ENCODE assay signal across 26 cellular contexts in the genomic region with DNA sequence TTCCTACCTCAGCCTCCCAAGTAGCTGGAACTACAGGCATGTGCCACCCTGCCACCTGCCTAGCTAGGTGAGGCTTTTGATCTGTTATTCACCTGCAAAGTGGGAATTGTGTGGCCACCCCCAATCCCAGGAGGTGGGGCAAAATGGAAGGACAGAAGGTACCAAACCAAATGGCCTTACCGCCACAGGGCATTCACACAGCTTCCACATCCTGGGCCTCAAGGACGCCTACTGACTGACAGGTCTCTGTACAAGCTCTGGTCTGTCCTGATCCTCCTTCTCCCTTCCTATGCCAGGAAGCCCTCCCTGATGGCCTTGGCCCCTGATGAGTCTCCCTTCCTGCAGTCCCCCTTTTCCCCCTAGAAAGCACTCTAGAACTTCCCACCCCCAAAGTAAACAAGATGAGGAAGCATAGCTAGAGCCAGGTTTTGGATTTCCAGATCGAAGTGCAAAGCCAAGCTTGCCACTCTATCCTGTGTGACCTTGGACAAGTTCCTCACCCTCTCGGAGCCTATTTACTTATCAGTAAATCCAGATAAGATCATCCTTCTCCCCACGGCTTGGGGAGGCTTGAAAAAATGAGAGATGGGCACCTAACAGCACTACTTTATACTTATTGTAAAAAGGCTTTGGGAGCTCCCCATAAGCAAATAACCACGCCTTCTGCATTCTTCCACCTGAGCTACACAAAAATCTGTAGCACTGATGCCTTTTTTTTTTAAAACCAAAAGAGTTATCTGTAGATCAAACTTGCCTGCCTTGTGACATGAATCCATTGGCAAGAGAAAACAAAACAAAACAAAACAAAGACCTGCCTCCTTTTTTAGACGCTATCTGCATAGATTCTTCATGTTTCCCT. TPM values are rescaled to one million over a fixed set of nuclear protein-coding genes. Genes with fewer than 3 reads are reported as not detected.
DNase-seq lines count a peak whose midpoint lies in the region; ATAC-seq, FAIRE-seq and TF ChIP-seq lines count a peak whose summit lies in the region.
"Had no signal": no experiment of that assay in that cellular context is flagged by ENCODE, and none has a peak within 500 bp of the region (broad histone marks: within the 10 kb centered on the region; RNA-seq: fewer than 3 reads in every experiment).

No MANE protein-coding gene starts in this region.

- no peaks in the 10 kb centered on the region for H3K9me3 Mint-ChIP-seq in CD4-positive, alpha-beta T cell
- H3K9me3 Mint-ChIP-seq in activated CD4-positive, alpha-beta T cell treated with anti-CD3 and anti-CD28 coated beads, Interleukin-2, amount 10 ng/mL, durations not matched to agents 24 days and 14 days: no peaks in the 10 kb centered on the region
- H3K9me3 Mint-ChIP-seq in CD8-positive, alpha-beta memory T cell: no peaks in the 10 kb centered on the region
- H3K9me3 Mint-ChIP-seq: endodermal cell had no signal

- no peak overlapping the region for H3K27ac ChIP-seq in CD4-positive, alpha-beta T cell (ENCODE audit: low read depth, low read length)
- no peak overlapping the region for H3K27ac ChIP-seq in PC-9
- H3K27ac ChIP-seq in endothelial cell of umbilical vein (ENCODE audit: insufficient read depth, low read depth, low read length): no peak overlapping the region
- H3K27ac ChIP-seq in osteoblast (ENCODE audit: low read depth, low read length): no peak overlapping the region
- no peak overlapping the region for H3K27ac ChIP-seq in CD8-positive, alpha-beta memory T cell (ENCODE audit: low read depth, low read length)
- H3K27ac ChIP-seq: C4-2B, neutrophil, uterus had no signal

- no peak overlapping the region for H3K4me3 ChIP-seq in PC-9
- H3K4me3 ChIP-seq in endothelial cell of umbilical vein (replicated peaks in 1 of 3; ENCODE audit: insufficient read depth in 1 of 3, low read depth in 1 of 3, low read length in 3 of 3): no peak overlapping the region
- no peak overlapping the region for H3K4me3 ChIP-seq in osteoblast (ENCODE audit: insufficient read depth, low read length)
- no peak overlapping the region for H3K4me3 ChIP-seq in CD8-positive, alpha-beta memory T cell (ENCODE audit: low read length)
- H3K4me3 ChIP-seq: GM12878, GM23338, uterus had no signal

- peaks cover 76% of the 10 kb centered on the region for H3K4me1 Mint-ChIP-seq in CD4-positive, alpha-beta T cell (ENCODE audit: low read depth)
- H3K4me1 Mint-ChIP-seq in activated CD4-positive, alpha-beta T cell treated with anti-CD3 and anti-CD28 coated beads, Interleukin-2, amount 10 ng/mL, durations not matched to agents 24 days and 14 days: peaks cover 35% of the 10 kb centered on the region
- peaks cover 18 to 40% (median 33%) of the 10 kb centered on the region in 3 donors for H3K4me1 Mint-ChIP-seq in CD8-positive, alpha-beta memory T cell

- H3K36me3 ChIP-seq in PC-9 (ENCODE audit: low read depth): no peaks in the 10 kb centered on the region
- no peaks in the 10 kb centered on the region for H3K36me3 ChIP-seq in endothelial cell of umbilical vein (ENCODE audit: control insufficient read depth in 2 of 2, extremely low read depth in 1 of 2, insufficient read depth in 2 of 2, low read length in 2 of 2)
- no peaks in the 10 kb centered on the region for H3K36me3 ChIP-seq in osteoblast (ENCODE audit: insufficient read depth, low read length)
- no peaks in the 10 kb centered on the region for H3K36me3 ChIP-seq in CD8-positive, alpha-beta memory T cell (ENCODE audit: insufficient read depth, low read length)
- H3K36me3 ChIP-seq: neutrophil, uterus had no signal

- H3K4me2 ChIP-seq in PC-9 (peak overlapping the region; percentile 57), endothelial cell of umbilical vein (ENCODE audit: insufficient read depth, low read length) (peak overlapping the region; percentile 4), osteoblast (ENCODE audit: insufficient read depth, low read length) (no peak overlapping the region)
- H3K4me2 ChIP-seq: GM23338 had no signal

- no peaks in the 10 kb centered on the region for H3K9me3 ChIP-seq in CD4-positive, alpha-beta T cell (ENCODE audit: control insufficient read depth, low read length)
- H3K9me3 ChIP-seq in PC-9 (ENCODE audit: insufficient read depth, low read depth) (no peaks in the 10 kb centered on the region), endothelial cell of umbilical vein (replicated peaks; ENCODE audit: control insufficient read depth, insufficient read depth, low read length) (no peaks in the 10 kb centered on the region), osteoblast (ENCODE audit: low read depth, low read length) (no peaks in the 10 kb centered on the region)
- H3K9me3 ChIP-seq in CD8-positive, alpha-beta memory T cell (ENCODE audit: low read length): no peaks in the 10 kb centered on the region
- H3K9me3 ChIP-seq: neutrophil, uterus had no signal

- H3K36me3 Mint-ChIP-seq in CD4-positive, alpha-beta T cell (ENCODE audit: low read depth): no peaks in the 10 kb centered on the region
- H3K36me3 Mint-ChIP-seq in activated CD4-positive, alpha-beta T cell treated with anti-CD3 and anti-CD28 coated beads, Interleukin-2, amount 10 ng/mL, durations not matched to agents 24 days and 14 days (ENCODE audit: low read depth): no peaks in the 10 kb centered on the region
- H3K36me3 Mint-ChIP-seq in CD8-positive, alpha-beta memory T cell: no peaks in the 10 kb centered on the region

- H2AFZ ChIP-seq in PC-9 (no peak overlapping the region), endothelial cell of umbilical vein (ENCODE audit: low read depth, low read length) (no peak overlapping the region), osteoblast (ENCODE audit: low read length) (no peak overlapping the region)
- H2AFZ ChIP-seq: GM23338 had no signal

- no peak overlapping the region for H3K9ac ChIP-seq in endothelial cell of umbilical vein (replicated peaks; ENCODE audit: extremely low read depth, insufficient read depth, low read length)

- dilution Hi-C loops in endothelial cell of umbilical vein (cut with MboI; ENCODE audit: extremely low pct_ligation_motif_present, low sequenced_read_pairs): no loop called here

- peak overlapping the region; percentile 29 for H3K27ac Mint-ChIP-seq in CD4-positive, alpha-beta T cell
- no peak overlapping the region for H3K27ac Mint-ChIP-seq in activated CD4-positive, alpha-beta T cell treated with anti-CD3 and anti-CD28 coated beads, Interleukin-2, amount 10 ng/mL, durations not matched to agents 24 days and 14 days
- H3K27ac Mint-ChIP-seq in CD8-positive, alpha-beta memory T cell: peak overlapping the region in 1 of 8 donors; percentile 3
- H3K27ac Mint-ChIP-seq: endodermal cell, GM23338 had no signal

- no peak for ATAC-seq in CD4-positive, alpha-beta T cell (ENCODE audit: poor library complexity)
- no peak for ATAC-seq in stimulated activated naive CD8-positive, alpha-beta T cell treated with anti-CD3 and anti-CD28 coated beads, Interleukin-15, Interleukin-2, amounts not matched to agents 100 U/mL and 50 U/mL, for 24 hours
- ATAC-seq: GM12878, GM23338 had no signal

- no peaks in the 10 kb centered on the region for H3K27me3 Mint-ChIP-seq in CD4-positive, alpha-beta T cell
- H3K27me3 Mint-ChIP-seq in activated CD4-positive, alpha-beta T cell treated with anti-CD3 and anti-CD28 coated beads, Interleukin-2, amount 10 ng/mL, durations not matched to agents 24 days and 14 days: peaks cover 33% of the 10 kb centered on the region
- peaks cover 7 to 19% of the 10 kb centered on the region in 2 donors for H3K27me3 Mint-ChIP-seq in CD8-positive, alpha-beta memory T cell

- H3K9me1 ChIP-seq in endothelial cell of umbilical vein (replicated peaks; ENCODE audit: control insufficient read depth, extremely low read depth, insufficient read depth, low read length): no peaks in the 10 kb centered on the region

- H3K27me3 ChIP-seq in CD4-positive, alpha-beta T cell (ENCODE audit: control insufficient read depth, insufficient read depth, low read length): peaks cover 4% of the 10 kb centered on the region
- H3K27me3 ChIP-seq in PC-9 (ENCODE audit: insufficient read depth, low read depth) (no peaks in the 10 kb centered on the region), endothelial cell of umbilical vein (ENCODE audit: control insufficient read depth in 2 of 2, insufficient read depth in 2 of 2, low read length in 2 of 2) (no peaks in the 10 kb centered on the region), osteoblast (ENCODE audit: insufficient read depth, low read length) (peaks cover 38% of the 10 kb centered on the region)
- peaks cover 7% of the 10 kb centered on the region for H3K27me3 ChIP-seq in CD8-positive, alpha-beta memory T cell (ENCODE audit: insufficient read depth, low read length, poor library complexity, severe bottlenecking)
- H3K27me3 ChIP-seq: uterus had no signal

- TF ChIP-seq CTCF in CD4-positive, alpha-beta T cell (IDR thresholded peaks at IDR 0.05): no peak
- TF ChIP-seq CTCF in PC-9 (conservative IDR thresholded peaks at IDR 0.05) (no peak), endothelial cell of umbilical vein (IDR thresholded peaks at IDR 0.05; ENCODE audit: extremely low read depth in 1 of 2, insufficient read depth in 1 of 2, low read depth in 1 of 2, low read length in 2 of 2) (no peak), osteoblast (IDR thresholded peaks at IDR 0.05; ENCODE audit: extremely low read depth, low read depth, low read length) (no peak)

- FAIRE-seq in endothelial cell of umbilical vein (lab: Jason Lieb, UNC): peak; percentile 74
- FAIRE-seq: GM12878, GM19239 had no signal

- H3K4me3 Mint-ChIP-seq in CD4-positive, alpha-beta T cell: peak overlapping the region; percentile 55
- no peak overlapping the region for H3K4me3 Mint-ChIP-seq in activated CD4-positive, alpha-beta T cell treated with anti-CD3 and anti-CD28 coated beads, Interleukin-2, amount 10 ng/mL, durations not matched to agents 24 days and 14 days
- H3K4me3 Mint-ChIP-seq in CD8-positive, alpha-beta memory T cell: peak overlapping the region in 1 of 7 donors; percentile 10
- H3K4me3 Mint-ChIP-seq: endodermal cell, GM23338 had no signal

- TF ChIP-seq POLR2A in endothelial cell of umbilical vein (IDR thresholded peaks at IDR 0.05; ENCODE audit: low read depth, low read length): no peak

- POLR2A ChIA-PET in CD4-positive, alpha-beta T cell (lab: Charles Lee): interaction anchor here (0.6 to 3.6 kb wide), 8 partner anchors 13 to 255 kb away, joined by 3 to 25 read pairs (median 4); partner anchors contain the start of gene ARL2BP
- POLR2A ChIA-PET in PC-9 (lab: Charles Lee; ENCODE audit: unreplicated experiment) (interaction anchor here (0.6 to 0.7 kb wide), 3 partner anchors 13 to 20 kb away, joined by 3 to 8 read pairs (median 3); no protein-coding TSS in a partner anchor), endothelial cell of umbilical vein (lab: Charles Lee) (interaction anchor here (0.8 kb wide), 1 partner anchor 36 kb away, joined by 4 read pairs; no protein-coding TSS in a partner anchor)
- POLR2A ChIA-PET in CD8-positive, alpha-beta memory T cell (lab: Charles Lee): interaction anchor here (0.9 to 1.5 kb wide), 2 partner anchors 17 to 20 kb away, joined by 3 read pairs; no protein-coding TSS in a partner anchor

- no peaks in the 10 kb centered on the region for H4K20me1 ChIP-seq in PC-9 (ENCODE audit: insufficient read depth)
- H4K20me1 ChIP-seq in endothelial cell of umbilical vein (replicated peaks; ENCODE audit: control insufficient read depth, extremely low read depth, insufficient read depth, low read length): no peaks in the 10 kb centered on the region
- H4K20me1 ChIP-seq in osteoblast (ENCODE audit: insufficient read depth, low read length): no peaks in the 10 kb centered on the region

- H3K4me1 ChIP-seq in PC-9 (replicated peaks; ENCODE audit: insufficient read depth): peaks cover 53% of the 10 kb centered on the region
- peaks cover 23% of the 10 kb centered on the region for H3K4me1 ChIP-seq in endothelial cell of umbilical vein (ENCODE audit: control insufficient read depth, extremely low read depth, insufficient read depth, low read length)
- H3K4me1 ChIP-seq in osteoblast (ENCODE audit: insufficient read depth, low read length): peaks cover 2% of the 10 kb centered on the region
- H3K4me1 ChIP-seq in CD8-positive, alpha-beta memory T cell (ENCODE audit: insufficient read depth, low read length): peaks cover 40% of the 10 kb centered on the region

- CTCF ChIA-PET in CD4-positive, alpha-beta T cell (lab: Charles Lee): interaction anchor here (0.6 to 1.4 kb wide), 3 partner anchors 20 to 70 kb away, joined by 3 read pairs; no protein-coding TSS in a partner anchor
- CTCF ChIA-PET in PC-9 (lab: Charles Lee) (interaction anchor here (0.7 kb wide), 2 partner anchors 10 to 35 kb away, joined by 3 read pairs; partner anchors contain the start of gene ARL2BP), endothelial cell of umbilical vein (lab: Charles Lee) (interaction anchor here (0.8 to 1.1 kb wide), 3 partner anchors 8 to 21 kb away, joined by 3 to 4 read pairs (median 3); no protein-coding TSS in a partner anchor)
- CTCF ChIA-PET in CD8-positive, alpha-beta memory T cell (lab: Charles Lee): interaction anchor here (1.0 kb wide), 1 partner anchor 17 kb away, joined by 3 read pairs; no protein-coding TSS in a partner anchor

- intact Hi-C loops in CD4-positive, alpha-beta T cell (cut with DNase I, micrococcal nuclease): loop anchor here in 1 of 2 experiments (5.0 kb wide), 1 partner anchor 38 kb away; no protein-coding TSS in a partner anchor
- intact Hi-C loops in PC-9 (cut with micrococcal nuclease; ENCODE audit: unreplicated experiment): no loop called here
- intact Hi-C loops in endothelial cell of umbilical vein (cut with micrococcal nuclease): loop anchor here (5.0 kb wide), 1 partner anchor 93 kb away; the partner anchor contains the start of genes PSME3IP1 and RSPRY1
- intact Hi-C loops in activated CD4-positive, alpha-beta T cell treated with anti-CD3 and anti-CD28 coated beads, Interleukin-2, amount 10 ng/mL, durations not matched to agents 24 days and 14 days (cut with micrococcal nuclease): loop anchor here (10.0 kb wide), 1 partner anchor 95 kb away; the partner anchor contains the start of genes PSME3IP1 and RSPRY1

- no peaks in the 10 kb centered on the region for H3K9me2 ChIP-seq in PC-9 (ENCODE audit: insufficient read depth)

- no peak for DNase-seq in CD4-positive, alpha-beta T cell
- DNase-seq in PC-9 (peak; percentile 25 to 87), endothelial cell of umbilical vein (ENCODE audit: low read depth, low spot score) (no peak), osteoblast (ENCODE audit: insufficient read length, low spot score, missing footprints) (peak; percentile 35), activated gamma-delta T cell treated with Interleukin-2 at 50 U/mL for 16 hours (no peak)
- DNase-seq in activated CD4-positive, alpha-beta T cell treated with anti-CD3 and anti-CD28 coated beads, Interleukin-2, amount 10 ng/mL, durations not matched to agents 24 days and 14 days: no peak
- DNase-seq in CD8-positive, alpha-beta memory T cell: no peak
- no peak for DNase-seq in stimulated activated naive CD8-positive, alpha-beta T cell treated with anti-CD3 and anti-CD28 coated beads, Interleukin-15, Interleukin-2, amounts not matched to agents 100 U/mL and 50 U/mL, for 24 hours
- DNase-seq: ACHN; activated CD4-positive, alpha-beta T cell treated with anti-CD3 and anti-CD28 coated beads, Interleukin-2, amount 50 U/mL, for 4 hours; activated T-cell treated with anti-CD3 and anti-CD28 coated beads for 4 hours; endodermal cell; glutamatergic neuron; Karpas-422; NCI-H1092; NCI-H2029; NCI-H226; NCI-H82; stimulated activated CD4-positive, alpha-beta T cell treated with anti-CD3 and anti-CD28 coated beads, Interleukin-4, amount 100 ng/mL, for 24 hours; uterus had no signal

- BruUV-seq in PC-9 (replicated peaks; lab: Mats Ljungman, UMichigan) (no TSS peak), endothelial cell of umbilical vein (replicated peaks; lab: Mats Ljungman, UMichigan) (no TSS peak)

- H3K79me2 ChIP-seq in PC-9 (ENCODE audit: low read depth) (no peaks in the 10 kb centered on the region), endothelial cell of umbilical vein (ENCODE audit: control insufficient read depth, insufficient read depth, low read length) (no peaks in the 10 kb centered on the region), osteoblast (ENCODE audit: insufficient read depth, low read length) (no peaks in the 10 kb centered on the region)

- peaks cover 57% of the 10 kb centered on the region for H3F3A ChIP-seq in PC-9 (ENCODE audit: insufficient read depth, low read depth)

RNA-seq across cellular contexts. Expression of gene PLLP, which starts 4.5 kb away (rescaled TPM):
- 1 to 10 TPM; 1.8 to 2.5 TPM for total RNA-seq in CD4-positive, alpha-beta T cell
- total RNA-seq in PC-9 (2021) (1.8 and 2.8 TPM in 2 replicates), endothelial cell of umbilical vein (3.1 and 4.4 TPM in 2 replicates), osteoblast (under 0.01 TPM in 2 replicates)
- polyA plus RNA-seq in endothelial cell of umbilical vein: 14.4 and 19.3 TPM in 2 replicates
- 8.6 and 9.4 TPM in 2 replicates for polyA plus RNA-seq in endothelial cell of umbilical vein (2011; cell fraction: cytosol; rRNA removed)
- 2.9 and 4.0 TPM in 2 replicates for polyA plus RNA-seq in endothelial cell of umbilical vein (2011; cell fraction: nucleus; rRNA removed)
- 2.6 and 2.9 TPM in 2 replicates for polyA plus RNA-seq in endothelial cell of umbilical vein (2012)
- polyA minus RNA-seq in endothelial cell of umbilical vein: 4.8 and 5.6 TPM in 2 replicates
- 41.6 TPM for polyA minus RNA-seq in endothelial cell of umbilical vein (2011; cell fraction: cytosol; rRNA and poly(A)+ RNA removed)
- 1.4 and 1.6 TPM in 2 replicates for polyA minus RNA-seq in endothelial cell of umbilical vein (2011; cell fraction: nucleus; rRNA and poly(A)+ RNA removed)
- not detected in 2 replicates for total RNA-seq in activated CD4-positive, alpha-beta T cell treated with anti-CD3 and anti-CD28 coated beads, Interleukin-2, amount 10 ng/mL, durations not matched to agents 24 days and 14 days
- total RNA-seq in CD8-positive, alpha-beta memory T cell: under 1 TPM in 1 of 2 experiments, not detected in 1; 0.49 TPM
- polyA plus RNA-seq in CD8-positive, alpha-beta memory T cell: 0.72 TPM
- total RNA-seq: fibroblast of lung had no signal

RNA-seq across cellular contexts. Expression of gene ARL2BP, which starts 35.0 kb away (rescaled TPM):
- total RNA-seq in CD4-positive, alpha-beta T cell: 10 to 100 TPM; 32.4 to 35.6 TPM
- total RNA-seq in PC-9 (2021) (19.8 and 23.6 TPM in 2 replicates), endothelial cell of umbilical vein (76.7 and 80.4 TPM in 2 replicates), osteoblast (85.8 and 88.4 TPM in 2 replicates)
- polyA plus RNA-seq in endothelial cell of umbilical vein: 103 and 111 TPM in 2 replicates
- 81.7 and 87.7 TPM in 2 replicates for polyA plus RNA-seq in endothelial cell of umbilical vein (2011; cell fraction: cytosol; rRNA removed)
- polyA plus RNA-seq in endothelial cell of umbilical vein (2011; cell fraction: nucleus; rRNA removed): 33.2 and 36.3 TPM in 2 replicates
- polyA plus RNA-seq in endothelial cell of umbilical vein (2012): 76.8 and 88.3 TPM in 2 replicates
- polyA minus RNA-seq in endothelial cell of umbilical vein: 73.4 and 77.5 TPM in 2 replicates
- polyA minus RNA-seq in endothelial cell of umbilical vein (2011; cell fraction: cytosol; rRNA and poly(A)+ RNA removed): 27.3 TPM
- polyA minus RNA-seq in endothelial cell of umbilical vein (2011; cell fraction: nucleus; rRNA and poly(A)+ RNA removed): 17.6 and 23.6 TPM in 2 replicates
- total RNA-seq in activated CD4-positive, alpha-beta T cell treated with anti-CD3 and anti-CD28 coated beads, Interleukin-2, amount 10 ng/mL, durations not matched to agents 24 days and 14 days: 24.9 and 26.7 TPM in 2 replicates
- 10 to 100 TPM; 29.9 to 30.1 TPM for total RNA-seq in CD8-positive, alpha-beta memory T cell
- polyA plus RNA-seq in CD8-positive, alpha-beta memory T cell: 112 TPM

Comparison
In these comparisons a context has a peak if more than half of its experiments do, and no peak if none do; other contexts are left out.
1. DNase-seq: peak in PC-9 (2 of 2) and osteoblast (single experiment); none in CD4-positive, alpha-beta T cell (0 of 10), endothelial cell of umbilical vein (single experiment), activated CD4-positive, alpha-beta T cell treated with anti-CD3 and anti-CD28 coated beads, Interleukin-2, amount 10 ng/mL, durations not matched to agents 24 days and 14 days (single experiment), CD8-positive, alpha-beta memory T cell (0 of 5), activated gamma-delta T cell treated with Interleukin-2 at 50 U/mL for 16 hours (single experiment) and stimulated activated naive CD8-positive, alpha-beta T cell treated with anti-CD3 and anti-CD28 coated beads, Interleukin-15, Interleukin-2, amounts not matched to agents 100 U/mL and 50 U/mL, for 24 hours (single experiment).